ENCODE assay signal across 8 cellular contexts in genomic region chr6:20529086-20529448, GRCh38. TPM values are rescaled to one million over a fixed set of nuclear protein-coding genes. Genes with fewer than 3 reads are reported as not detected.
DNase-seq lines count a peak whose midpoint lies in the region; ATAC-seq and TF ChIP-seq lines count a peak whose summit lies in the region.
"Not testable (repeated sequence)": the region's sequence is repeated elsewhere in the genome, so short reads cannot be mapped to it uniquely, and the experiment has no call there.

No MANE protein-coding gene starts in this region.

- H3K27ac ChIP-seq in endodermal cell (ENCODE audit: low read depth, low read length); liver (ENCODE audit: low read depth in 1 of 2, low read length in 2 of 2): not testable (repeated sequence)

- H3K27me3 Mint-ChIP-seq in endodermal cell (ENCODE audit: insufficient read depth); stimulated activated naive B cell treated with anti-CD40 and anti-IgM and Interleukin-4, amounts not matched to agents 10 μg/mL and 1 μg/mL and 100 μg/mL, for 72 hours: not testable (repeated sequence)

- H3K4me3 ChIP-seq in endodermal cell (ENCODE audit: low read length); liver (ENCODE audit: low read depth in 1 of 3, low read length in 3 of 3): not testable (repeated sequence)

- not testable (repeated sequence) for H3K36me3 ChIP-seq in endodermal cell (ENCODE audit: control insufficient read depth, insufficient read depth, low read length); liver (ENCODE audit: control insufficient read depth in 4 of 4, insufficient read depth in 3 of 4, low read depth in 1 of 4, low read length in 3 of 4)

- in situ Hi-C loops in KBM-7 (cut with MboI; ENCODE audit: low pct_unique_long_range_greater_than_20kb, low sequenced_read_pairs) = loop anchor here (25.0 kb wide), 1 partner anchor 242 kb away; no protein-coding TSS in a partner anchor

- H3K4me3 Mint-ChIP-seq in endodermal cell = not testable (repeated sequence)
- peak overlapping the region in 1 of 2 donors; percentile 58 for H3K4me3 Mint-ChIP-seq in stimulated activated naive B cell treated with anti-CD40 and anti-IgM and Interleukin-4, amounts not matched to agents 10 μg/mL and 1 μg/mL and 100 μg/mL, for 72 hours

- peak; percentile 75 for TF ChIP-seq CTCF in endodermal cell (conservative IDR thresholded peaks at IDR 0.05)
- peak; percentile 52 for TF ChIP-seq CTCF in liver (IDR thresholded peaks at IDR 0.05; ENCODE audit: low read depth, low read length, missing input control)

- H3K4me1 Mint-ChIP-seq in endodermal cell = not testable (repeated sequence)
- peaks cover 4 to 19% of the 10 kb centered on the region in 2 donors for H3K4me1 Mint-ChIP-seq in stimulated activated naive B cell treated with anti-CD40 and anti-IgM and Interleukin-4, amounts not matched to agents 10 μg/mL and 1 μg/mL and 100 μg/mL, for 72 hours

- ATAC-seq in GM19351 (IDR thresholded peaks at IDR 0.05; ENCODE audit: unreplicated experiment) = peak; percentile 61
- ATAC-seq in activated CD4-positive, CD25-positive, alpha-beta regulatory T cell treated with anti-CD3 and anti-CD28 coated beads, Interleukin-2, amount 50 U/mL, for 24 hours = peak; percentile 55 to 65
- peak; percentile 54 to 57 for ATAC-seq in stimulated activated naive B cell treated with anti-CD40 and anti-IgM and Interleukin-4, amounts not matched to agents 10 μg/mL and 1 μg/mL and 100 μg/mL, for 72 hours (replicated peaks)

- WGBS in endodermal cell (ENCODE audit: insufficient coverage in 1 of 2, insufficient read length in 1 of 2), 2 experiments = 32 to 48% methylated on average over 2 of the region's 5 CpGs
- WGBS in liver = 28% methylated on average over 5 of the region's 5 CpGs

- not testable (repeated sequence) for H3K9me3 ChIP-seq in endodermal cell (ENCODE audit: control insufficient read depth, low read length); liver (ENCODE audit: control insufficient read depth in 4 of 4, low read length in 3 of 4)

- not testable (repeated sequence) for H3K27me3 ChIP-seq in endodermal cell (ENCODE audit: control insufficient read depth, insufficient read depth, low read length, poor library complexity, severe bottlenecking); liver (ENCODE audit: control insufficient read depth in 4 of 4, insufficient read depth in 4 of 4, low read length in 3 of 4)

- not testable (repeated sequence) for H3K9me3 Mint-ChIP-seq in endodermal cell; stimulated activated naive B cell treated with anti-CD40 and anti-IgM and Interleukin-4, amounts not matched to agents 10 μg/mL and 1 μg/mL and 100 μg/mL, for 72 hours

- H3K9ac ChIP-seq in endodermal cell (ENCODE audit: extremely low read depth, low read length, poor library complexity, severe bottlenecking); liver (ENCODE audit: low read depth in 1 of 2, low read length in 2 of 2): not testable (repeated sequence)

- peak overlapping the region; percentile 75 for H3K27ac Mint-ChIP-seq in endodermal cell
- H3K27ac Mint-ChIP-seq in stimulated activated naive B cell treated with anti-CD40 and anti-IgM and Interleukin-4, amounts not matched to agents 10 μg/mL and 1 μg/mL and 100 μg/mL, for 72 hours = not testable (repeated sequence)

- H3K36me3 Mint-ChIP-seq in endodermal cell (ENCODE audit: low read depth); stimulated activated naive B cell treated with anti-CD40 and anti-IgM and Interleukin-4, amounts not matched to agents 10 μg/mL and 1 μg/mL and 100 μg/mL, for 72 hours: not testable (repeated sequence)

- DNase-seq in COLO829 (ENCODE audit: low spot score) (peak; percentile 64), KBM-7 (peak; percentile 78), NCI-H69 (lab: John Stamatoyannopoulos, UW) (peak; percentile 77)
- not testable (repeated sequence) for DNase-seq in endodermal cell; stimulated activated naive B cell treated with anti-CD40 and anti-IgM and Interleukin-4, amounts not matched to agents 10 μg/mL and 1 μg/mL and 100 μg/mL, for 72 hours

- TF ChIP-seq RAD21 in liver (IDR thresholded peaks at IDR 0.05) = peak; percentile 70 to 73

- H3K4me1 ChIP-seq in endodermal cell (ENCODE audit: control insufficient read depth, insufficient read depth, low read length); liver (ENCODE audit: control insufficient read depth in 4 of 4, insufficient read depth in 4 of 4, low read length in 3 of 4): not testable (repeated sequence)

RNA-seq across cellular contexts. Expression of gene CDKAL1, which starts 5.2 kb away (rescaled TPM):
- total RNA-seq in endodermal cell = 10 to 100 TPM; 23.5 to 26.4 TPM
- 14.2 TPM for polyA plus RNA-seq in endodermal cell (2013, experiment 1 of 2)
- 13.7 TPM for polyA plus RNA-seq in endodermal cell (2013, experiment 2 of 2)
- 10 to 100 TPM in 1 of 2 donors, 1 to 10 TPM in 1; 9.8 to 12.9 TPM for total RNA-seq in liver
- polyA plus RNA-seq in liver = 1 to 10 TPM; 2.0 to 3.5 TPM
